Comparison of ENCODE assay signal across 1 cellular context in the genomic region with DNA sequence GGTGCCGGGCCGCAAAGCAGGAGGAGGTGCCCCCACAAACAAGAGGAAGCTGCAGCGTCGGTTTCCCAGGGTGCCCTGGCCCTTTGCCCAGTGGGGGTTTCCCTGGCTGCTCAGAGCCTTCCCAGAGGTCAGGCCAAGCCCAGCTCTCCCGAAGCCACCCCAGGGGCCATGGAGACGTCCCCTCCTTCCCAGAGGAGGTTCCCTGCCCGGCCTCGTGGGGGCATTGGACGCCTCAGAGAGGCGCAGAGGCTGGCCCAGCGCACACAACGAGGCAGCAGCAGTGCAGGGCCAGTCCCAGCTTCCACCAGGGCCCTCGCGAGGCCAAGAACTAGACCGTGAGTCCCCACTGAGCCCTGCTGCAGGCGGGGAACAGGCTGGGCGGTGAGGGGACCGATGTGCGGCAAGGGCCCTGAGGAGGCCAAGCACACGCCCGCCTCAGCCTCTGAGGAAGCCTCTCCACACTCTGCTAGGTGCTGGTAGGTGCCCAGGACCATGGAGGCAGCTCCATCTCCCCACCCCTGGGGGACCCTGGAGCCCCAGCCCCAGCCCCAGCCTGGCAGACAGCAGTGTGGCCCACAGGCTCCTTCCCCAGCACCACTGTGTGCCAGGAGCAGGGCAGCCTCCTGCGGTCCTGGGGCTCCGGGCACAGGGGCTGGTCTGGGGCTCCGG.
TF ChIP-seq lines count a peak whose summit lies in the region.

No MANE protein-coding gene starts in this region.

TF ChIP-seq in A549, 52 proteins besides CTCF, POLR2A, EP300 and RAD21:
- TF ChIP-seq NR3C1 (IDR thresholded peaks at IDR 0.05) = no peak
- TF ChIP-seq BHLHE40 (IDR thresholded peaks at IDR 0.05; ENCODE audit: low read depth, low read length) = no peak
- TF ChIP-seq FOSB (CRISPR knock-in tag; IDR thresholded peaks at IDR 0.05) = no peak
- no peak for TF ChIP-seq ZSCAN20 (CRISPR knock-in tag; IDR thresholded peaks at IDR 0.05)
- TF ChIP-seq RFX5 (IDR thresholded peaks at IDR 0.05) = no peak
- no peak for TF ChIP-seq KDM1A (IDR thresholded peaks at IDR 0.05; ENCODE audit: low read depth)
- no peak for TF ChIP-seq HDAC2 (IDR thresholded peaks at IDR 0.05)
- no peak for TF ChIP-seq ZFP36 (IDR thresholded peaks at IDR 0.05; ENCODE audit: borderline replicate concordance, partially characterized antibody)
- TF ChIP-seq HEYL (CRISPR knock-in tag; IDR thresholded peaks at IDR 0.05) = no peak
- no peak for TF ChIP-seq NPAS2 (CRISPR knock-in tag; IDR thresholded peaks at IDR 0.05; ENCODE audit: borderline replicate concordance)
- TF ChIP-seq, protein P1, sequence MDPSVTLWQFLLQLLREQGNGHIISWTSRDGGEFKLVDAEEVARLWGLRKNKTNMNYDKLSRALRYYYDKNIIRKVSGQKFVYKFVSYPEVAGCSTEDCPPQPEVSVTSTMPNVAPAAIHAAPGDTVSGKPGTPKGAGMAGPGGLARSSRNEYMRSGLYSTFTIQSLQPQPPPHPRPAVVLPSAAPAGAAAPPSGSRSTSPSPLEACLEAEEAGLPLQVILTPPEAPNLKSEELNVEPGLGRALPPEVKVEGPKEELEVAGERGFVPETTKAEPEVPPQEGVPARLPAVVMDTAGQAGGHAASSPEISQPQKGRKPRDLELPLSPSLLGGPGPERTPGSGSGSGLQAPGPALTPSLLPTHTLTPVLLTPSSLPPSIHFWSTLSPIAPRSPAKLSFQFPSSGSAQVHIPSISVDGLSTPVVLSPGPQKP (IDR thresholded peaks at IDR 0.05; ENCODE audit: low read depth, low read length) = no peak
- TF ChIP-seq RARB (CRISPR knock-in tag; IDR thresholded peaks at IDR 0.05) = no peak
- TF ChIP-seq, protein P2, sequence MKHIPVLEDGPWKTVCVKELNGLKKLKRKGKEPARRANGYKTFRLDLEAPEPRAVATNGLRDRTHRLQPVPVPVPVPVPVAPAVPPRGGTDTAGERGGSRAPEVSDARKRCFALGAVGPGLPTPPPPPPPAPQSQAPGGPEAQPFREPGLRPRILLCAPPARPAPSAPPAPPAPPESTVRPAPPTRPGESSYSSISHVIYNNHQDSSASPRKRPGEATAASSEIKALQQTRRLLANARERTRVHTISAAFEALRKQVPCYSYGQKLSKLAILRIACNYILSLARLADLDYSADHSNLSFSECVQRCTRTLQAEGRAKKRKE (CRISPR knock-in tag; IDR thresholded peaks at IDR 0.05; ENCODE audit: low read depth) = no peak
- no peak for TF ChIP-seq MAZ (IDR thresholded peaks at IDR 0.05; ENCODE audit: borderline replicate concordance, low read depth, low read length)
- TF ChIP-seq, protein P3, sequence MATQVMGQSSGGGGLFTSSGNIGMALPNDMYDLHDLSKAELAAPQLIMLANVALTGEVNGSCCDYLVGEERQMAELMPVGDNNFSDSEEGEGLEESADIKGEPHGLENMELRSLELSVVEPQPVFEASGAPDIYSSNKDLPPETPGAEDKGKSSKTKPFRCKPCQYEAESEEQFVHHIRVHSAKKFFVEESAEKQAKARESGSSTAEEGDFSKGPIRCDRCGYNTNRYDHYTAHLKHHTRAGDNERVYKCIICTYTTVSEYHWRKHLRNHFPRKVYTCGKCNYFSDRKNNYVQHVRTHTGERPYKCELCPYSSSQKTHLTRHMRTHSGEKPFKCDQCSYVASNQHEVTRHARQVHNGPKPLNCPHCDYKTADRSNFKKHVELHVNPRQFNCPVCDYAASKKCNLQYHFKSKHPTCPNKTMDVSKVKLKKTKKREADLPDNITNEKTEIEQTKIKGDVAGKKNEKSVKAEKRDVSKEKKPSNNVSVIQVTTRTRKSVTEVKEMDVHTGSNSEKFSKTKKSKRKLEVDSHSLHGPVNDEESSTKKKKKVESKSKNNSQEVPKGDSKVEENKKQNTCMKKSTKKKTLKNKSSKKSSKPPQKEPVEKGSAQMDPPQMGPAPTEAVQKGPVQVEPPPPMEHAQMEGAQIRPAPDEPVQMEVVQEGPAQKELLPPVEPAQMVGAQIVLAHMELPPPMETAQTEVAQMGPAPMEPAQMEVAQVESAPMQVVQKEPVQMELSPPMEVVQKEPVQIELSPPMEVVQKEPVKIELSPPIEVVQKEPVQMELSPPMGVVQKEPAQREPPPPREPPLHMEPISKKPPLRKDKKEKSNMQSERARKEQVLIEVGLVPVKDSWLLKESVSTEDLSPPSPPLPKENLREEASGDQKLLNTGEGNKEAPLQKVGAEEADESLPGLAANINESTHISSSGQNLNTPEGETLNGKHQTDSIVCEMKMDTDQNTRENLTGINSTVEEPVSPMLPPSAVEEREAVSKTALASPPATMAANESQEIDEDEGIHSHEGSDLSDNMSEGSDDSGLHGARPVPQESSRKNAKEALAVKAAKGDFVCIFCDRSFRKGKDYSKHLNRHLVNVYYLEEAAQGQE (IDR thresholded peaks at IDR 0.05) = no peak
- TF ChIP-seq NFE2L2 (conservative IDR thresholded peaks at IDR 0.05; ENCODE audit: low read length) = no peak
